8 cellular contexts compared by ENCODE assay signal in the genomic region with DNA sequence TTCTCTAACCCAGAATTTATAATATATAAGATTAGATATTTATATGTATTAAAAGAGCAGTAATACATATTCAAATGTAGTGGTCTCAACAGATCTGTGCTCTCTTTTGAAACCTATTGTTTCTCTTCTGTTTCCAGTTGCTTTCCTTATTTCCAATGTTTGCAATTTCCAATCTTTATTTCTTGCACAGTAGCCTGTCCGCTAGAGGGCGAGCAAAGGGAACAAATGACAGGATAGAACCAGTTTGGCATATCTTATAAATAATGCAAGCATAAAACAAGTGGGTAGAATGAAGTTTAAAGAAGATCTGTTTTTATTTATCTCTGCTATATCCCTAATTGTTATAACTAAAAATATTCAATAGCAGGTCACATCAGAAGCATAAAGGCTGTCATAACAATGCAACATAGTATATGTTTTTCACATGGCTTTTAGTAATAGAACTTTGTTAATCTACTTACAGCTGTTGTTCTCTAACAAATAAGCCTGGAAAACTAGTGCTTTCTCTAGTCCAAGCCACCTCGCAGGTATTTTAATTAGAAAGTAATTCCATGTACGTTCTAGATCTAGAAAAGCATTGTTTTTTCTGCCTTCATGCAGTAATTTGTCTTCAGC. TPM values are rescaled to one million over a fixed set of nuclear protein-coding genes. Genes with fewer than 3 reads are reported as not detected.
A peak's percentile ranks its signal among the peaks of the same experiment; 100 is the strongest.
DNase-seq lines count a peak whose midpoint lies in the region; ATAC-seq, FAIRE-seq and TF ChIP-seq lines count a peak whose summit lies in the region.

No MANE protein-coding gene starts in this region.

- H3K27ac Mint-ChIP-seq in activated B cell treated with CpG ODN at 0.5 μM for 24 hours (no peak overlapping the region), memory B cell (no peak overlapping the region)

- ATAC-seq in activated B cell treated with CpG ODN at 0.5 μM for 24 hours (ENCODE audit: low read depth) (no peak), memory B cell (ENCODE audit: low read depth) (peak; percentile 44), GM18873 (IDR thresholded peaks at IDR 0.05; ENCODE audit: low FRiP score, unreplicated experiment) (no peak)

- intact Hi-C loops in activated B cell treated with CpG ODN at 0.5 μM for 24 hours (cut with micrococcal nuclease): no loop called here

- H3K4me3 Mint-ChIP-seq in activated B cell treated with CpG ODN at 0.5 μM for 24 hours (no peak overlapping the region), memory B cell (no peak overlapping the region)

- POLR2A ChIA-PET in activated B cell treated with CpG ODN at 0.5 μM for 24 hours (lab: Charles Lee): interaction anchor here (1.4 kb wide), 1 partner anchor 15 kb away, joined by 5 read pairs; a partner anchor contains a TSS

- H3K9me3 Mint-ChIP-seq in activated B cell treated with CpG ODN at 0.5 μM for 24 hours: no peaks in the 10 kb centered on the region
- no peaks in the 10 kb centered on the region for H3K9me3 Mint-ChIP-seq in memory B cell

- CTCF ChIA-PET in activated B cell treated with CpG ODN at 0.5 μM for 24 hours (lab: Charles Lee): interaction anchor here (0.7 to 1.6 kb wide), 4 partner anchors 36 to 591 kb away, joined by 3 to 9 read pairs (median 4); no protein-coding TSS in a partner anchor

- DNase-seq in NCI-H2196 treated with DMSO at 0.1 percent for 48 hours (lab: John Stamatoyannopoulos, UW; ENCODE audit: unreplicated experiment): peak; percentile 10
- no peak for DNase-seq in activated B cell treated with CpG ODN at 0.5 μM for 24 hours
- DNase-seq in dermis microvascular lymphatic vessel endothelial cell (ENCODE audit: low read depth in 2 of 2): peak; percentile 62 to 64
- peak; percentile 35 to 44 for DNase-seq in memory B cell (ENCODE audit: low spot score in 2 of 2)
- DNase-seq in stimulated activated CD8-positive, alpha-beta memory T cell treated with anti-CD3 and anti-CD28 coated beads, Interleukin-7, amount 100 ng/mL, for 1 hour (ENCODE audit: low read depth in 2 of 2): peak; percentile 11 to 31

- H3K4me1 Mint-ChIP-seq in activated B cell treated with CpG ODN at 0.5 μM for 24 hours (no peaks in the 10 kb centered on the region), memory B cell (no peaks in the 10 kb centered on the region)

- FAIRE-seq in A204.1 (lab: Jason Lieb, UNC): peak; percentile 96

- H3K27me3 Mint-ChIP-seq in activated B cell treated with CpG ODN at 0.5 μM for 24 hours: peaks cover 7% of the 10 kb centered on the region
- no peaks in the 10 kb centered on the region for H3K27me3 Mint-ChIP-seq in memory B cell

- H3K36me3 Mint-ChIP-seq in activated B cell treated with CpG ODN at 0.5 μM for 24 hours (ENCODE audit: low read depth): no peaks in the 10 kb centered on the region
- H3K36me3 Mint-ChIP-seq in memory B cell: no peaks in the 10 kb centered on the region

- TF ChIP-seq CTCF in GM12873 (IDR thresholded peaks at IDR 0.05; ENCODE audit: insufficient read depth, low read depth, low read length, missing control alignments): peak; percentile 70
- peak; percentile 16 for TF ChIP-seq CTCF in activated B cell treated with CpG ODN at 0.5 μM for 24 hours (IDR thresholded peaks at IDR 0.05)

RNA-seq across cellular contexts. Expression of a gene that starts 15.1 kb away (rescaled TPM):
- total RNA-seq in activated B cell treated with CpG ODN at 0.5 μM for 24 hours (11.8 and 12.9 TPM in 2 replicates), dermis microvascular lymphatic vessel endothelial cell (17.2 and 19.1 TPM in 2 replicates)
